16 cellular contexts compared by ENCODE assay signal in genomic region chr5:16579142-16579541, GRCh38. TPM values are rescaled to one million over a fixed set of nuclear protein-coding genes. Genes with fewer than 3 reads are reported as not detected.
DNase-seq lines count a peak whose midpoint lies in the region; ATAC-seq and TF ChIP-seq lines count a peak whose summit lies in the region.
"Had no signal": no experiment of that assay in that cellular context is flagged by ENCODE, and none has a peak within 500 bp of the region (broad histone marks: within the 10 kb centered on the region; RNA-seq: fewer than 3 reads in every experiment).

No MANE protein-coding gene starts in this region.

- H3K9me2 ChIP-seq in GM23338 (ENCODE audit: insufficient read depth): no peaks in the 10 kb centered on the region

- H3K27ac Mint-ChIP-seq in GM23338: no peak overlapping the region
- H3K27ac Mint-ChIP-seq in osteocyte (ENCODE audit: unreplicated experiment): no peak overlapping the region
- H3K27ac Mint-ChIP-seq: activated CD8-positive, alpha-beta T cell treated with anti-CD3 and anti-CD28 coated beads, Interleukin-2, amount 10 ng/mL, durations not matched to agents 7 days and 5 days had no signal

- H3K9me3 Mint-ChIP-seq in GM23338 (no peaks in the 10 kb centered on the region; the same call in 2 of the 3 replicates), osteocyte (ENCODE audit: unreplicated experiment) (no peaks in the 10 kb centered on the region)
- H3K9me3 Mint-ChIP-seq: CD4-positive, alpha-beta memory T cell; central memory CD8-positive, alpha-beta T cell had no signal

- TF ChIP-seq CTCF in GM23338 (conservative IDR thresholded peaks at IDR 0.05; ENCODE audit: low read depth in 2 of 2): no peak
- no peak for TF ChIP-seq CTCF in osteocyte (IDR thresholded peaks at IDR 0.05)

- DNase-seq in GM23338 (ENCODE audit: low spot score) (no peak), NCI-H345 treated with DMSO at 0.1 percent for 48 hours (lab: John Stamatoyannopoulos, UW; ENCODE audit: unreplicated experiment) (peak; percentile 40), dermis blood vessel endothelial cell (peak; percentile 16), osteocyte (ENCODE audit: extremely low spot score, unreplicated experiment) (peak; percentile 40), posterior vena cava (ENCODE audit: low spot score) (no peak)
- DNase-seq in stimulated activated CD4-positive, alpha-beta T cell treated with anti-CD3 and anti-CD28 coated beads, Interleukin-4, amount 100 ng/mL, for 4 hours: no peak
- DNase-seq: activated CD8-positive, alpha-beta T cell treated with anti-CD3 and anti-CD28 coated beads, Interleukin-2, amount 10 ng/mL, durations not matched to agents 7 days and 5 days; activated naive CD4-positive, alpha-beta T cell treated with Interleukin-2 at 50 U/mL for 16 hours; CD4-positive, alpha-beta memory T cell; right lobe of liver; T1000 had no signal

- H3K27me3 ChIP-seq in GM23338 (ENCODE audit: insufficient read depth): no peaks in the 10 kb centered on the region
- H3K27me3 ChIP-seq: right lobe of liver, suprapubic skin had no signal

- ATAC-seq in GM23338 (no peak), HG03460 (IDR thresholded peaks at IDR 0.05; ENCODE audit: unreplicated experiment) (no peak), GM19395 (IDR thresholded peaks at IDR 0.05; ENCODE audit: unreplicated experiment) (no peak)
- ATAC-seq: activated CD8-positive, alpha-beta T cell treated with anti-CD3 and anti-CD28 coated beads, Interleukin-2, amount 10 ng/mL, durations not matched to agents 7 days and 5 days; esophagus mucosa had no signal

- no peak overlapping the region for H3K4me3 Mint-ChIP-seq in GM23338
- no peak overlapping the region for H3K4me3 Mint-ChIP-seq in osteocyte (ENCODE audit: unreplicated experiment)
- H3K4me3 Mint-ChIP-seq: activated CD8-positive, alpha-beta T cell treated with anti-CD3 and anti-CD28 coated beads, Interleukin-2, amount 10 ng/mL, durations not matched to agents 7 days and 5 days; central memory CD8-positive, alpha-beta T cell had no signal

- no peaks in the 10 kb centered on the region for H4K20me1 ChIP-seq in GM23338 (replicated peaks; ENCODE audit: insufficient read depth)

- H3K27me3 Mint-ChIP-seq in GM23338 (ENCODE audit: insufficient read depth, low read depth, poor library complexity) (no peaks in the 10 kb centered on the region), osteocyte (ENCODE audit: unreplicated experiment) (peaks cover 10% of the 10 kb centered on the region)
- H3K27me3 Mint-ChIP-seq: CD4-positive, alpha-beta memory T cell; central memory CD8-positive, alpha-beta T cell had no signal

- H3K36me3 ChIP-seq in GM23338 (ENCODE audit: insufficient read depth): no peaks in the 10 kb centered on the region
- H3K36me3 ChIP-seq: right lobe of liver, suprapubic skin had no signal

- H3K4me1 Mint-ChIP-seq in GM23338: peaks cover 36% of the 10 kb centered on the region
- peaks cover 6% of the 10 kb centered on the region for H3K4me1 Mint-ChIP-seq in osteocyte (ENCODE audit: unreplicated experiment)

- no peak overlapping the region for H3K27ac ChIP-seq in GM23338 (ENCODE audit: low read depth)
- H3K27ac ChIP-seq: suprapubic skin had no signal

- peaks cover 38% of the 10 kb centered on the region for H3K4me1 ChIP-seq in GM23338 (ENCODE audit: insufficient read depth)

- H3F3A ChIP-seq in GM23338 (replicated peaks; ENCODE audit: low read depth): peaks cover 12% of the 10 kb centered on the region

- H3K4me2 ChIP-seq in GM23338: no peak overlapping the region

- intact Hi-C loops in posterior vena cava (cut with DNase I): no loop called here

- H3K79me2 ChIP-seq in GM23338 (replicated peaks; ENCODE audit: insufficient read depth): no peaks in the 10 kb centered on the region

- H2AFZ ChIP-seq in GM23338: peak overlapping the region; percentile 74; the same call in 1 of the 2 replicates

- no peak overlapping the region for H3K4me3 ChIP-seq in GM23338
- H3K4me3 ChIP-seq: right lobe of liver, suprapubic skin had no signal

- H3K36me3 Mint-ChIP-seq in GM23338 (ENCODE audit: low read depth) (no peaks in the 10 kb centered on the region), osteocyte (ENCODE audit: unreplicated experiment) (no peaks in the 10 kb centered on the region)

TF ChIP-seq in GM23338, 12 proteins besides CTCF, POLR2A, EP300 and RAD21:
- TF ChIP-seq STAT1 (IDR thresholded peaks at IDR 0.05; ENCODE audit: unreplicated experiment) (no peak), ETS1 (IDR thresholded peaks at IDR 0.05) (no peak), CREB1 (CRISPR knock-in tag; IDR thresholded peaks at IDR 0.05; ENCODE audit: low read depth) (no peak), EZH2phosphoT487 (IDR thresholded peaks at IDR 0.05; ENCODE audit: unreplicated experiment) (no peak), ZNF114 (CRISPR knock-in tag; IDR thresholded peaks at IDR 0.05) (no peak), JUNB (IDR thresholded peaks at IDR 0.05; ENCODE audit: unreplicated experiment) (no peak), POLR2AphosphoS5 (IDR thresholded peaks at IDR 0.05; ENCODE audit: low read depth) (no peak)

RNA-seq across cellular contexts. Expression of gene RETREG1, which starts 37.7 kb away (rescaled TPM):
- 2.2 and 2.3 TPM in 2 replicates for total RNA-seq in GM23338 (2014; rRNA removed; shearing (Covaris generic))
- polyA plus RNA-seq in GM23338 (2016; fragmentation: Nextera tagmentation; extraction: Ambion mirVana): 3.6 and 3.8 TPM in 2 replicates
- total RNA-seq in dermis blood vessel endothelial cell (0.19 and 0.51 TPM in 2 replicates), osteocyte (0.78 and 0.91 TPM in 2 replicates), posterior vena cava (10 to 100 TPM in 1 of 2 donors, 1 to 10 TPM in 1; 5.4 to 10.9 TPM)

Comparison
In these comparisons a context has a peak if more than half of its experiments do, and no peak if none do; other contexts are left out.
1. DNase-seq: peak in NCI-H345 treated with DMSO at 0.1 percent for 48 hours (single experiment), dermis blood vessel endothelial cell (single experiment) and osteocyte (single experiment); none in GM23338 (single experiment), stimulated activated CD4-positive, alpha-beta T cell treated with anti-CD3 and anti-CD28 coated beads, Interleukin-4, amount 100 ng/mL, for 4 hours (0 of 2) and posterior vena cava (single experiment).